Comparison of ENCODE assay signal across 10 cellular contexts in the genomic region with DNA sequence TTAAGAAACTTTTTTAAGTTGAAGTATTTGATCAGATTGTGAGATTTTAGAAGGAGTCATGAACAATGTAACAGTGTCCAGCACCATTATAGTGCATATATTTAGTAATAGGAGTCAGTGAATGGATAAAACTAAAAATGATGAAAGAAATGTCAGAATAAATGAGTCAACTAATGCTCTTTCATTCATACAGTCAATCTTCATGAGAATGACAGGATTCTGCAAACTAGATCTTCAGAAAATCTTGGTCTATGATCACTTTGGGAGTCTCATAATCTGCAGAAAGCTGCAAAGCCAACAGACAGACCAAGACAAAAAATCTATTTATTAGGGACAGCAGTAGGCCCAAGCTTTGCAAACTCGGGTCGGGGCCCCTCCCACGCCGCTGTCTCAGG. TPM values are rescaled to one million over a fixed set of nuclear protein-coding genes. Genes with fewer than 3 reads are reported as not detected.
DNase-seq lines count a peak whose midpoint lies in the region; ATAC-seq and TF ChIP-seq lines count a peak whose summit lies in the region.
"Had no signal": no experiment of that assay in that cellular context is flagged by ENCODE, and none has a peak within 500 bp of the region (broad histone marks: within the 10 kb centered on the region; RNA-seq: fewer than 3 reads in every experiment).

No MANE protein-coding gene starts in this region.

- no peak overlapping the region for H3K4ac ChIP-seq in mesendoderm (ENCODE audit: low read depth, low read length)

- H3K4me3 Mint-ChIP-seq in activated naive CD4-positive, alpha-beta T cell treated with anti-CD3 and anti-CD28 coated beads, Interleukin-2, amount 10 ng/mL, durations not matched to agents 7 days and 5 days = peak overlapping the region; percentile 82

- H3K4me1 ChIP-seq in mammary epithelial cell (ENCODE audit: insufficient read depth, low read length) (peaks cover 9% of the 10 kb centered on the region), mesendoderm (ENCODE audit: control insufficient read depth, low read depth, low read length) (no peaks in the 10 kb centered on the region), tibial nerve (peaks cover 0 to 12% (median 0%) of the 10 kb centered on the region in 4 donors)

- H3K4me1 Mint-ChIP-seq in activated naive CD4-positive, alpha-beta T cell treated with anti-CD3 and anti-CD28 coated beads, Interleukin-2, amount 10 ng/mL, durations not matched to agents 7 days and 5 days = peaks cover 14% of the 10 kb centered on the region

- in situ Hi-C loops in mammary epithelial cell (cut with MboI; ENCODE audit: low sequenced_read_pairs in 2 of 2) = no loop called here

- TF ChIP-seq POLR2A in tibial nerve (IDR thresholded peaks at IDR 0.05) = no peak

- H3K4me3 ChIP-seq in mammary epithelial cell (replicated peaks in 1 of 3; ENCODE audit: insufficient read depth in 1 of 3, low read depth in 2 of 3, low read length in 3 of 3) (peak overlapping the region in 2 of 3 experiments; percentile 44 to 68), mesendoderm (ENCODE audit: low read length) (no peak overlapping the region), tibial nerve (peak overlapping the region; percentile 72 to 86 (median 73))

- peak overlapping the region; percentile 99 for H2AFZ ChIP-seq in mammary epithelial cell (ENCODE audit: low read depth, low read length)

- no peak overlapping the region for H3K27ac ChIP-seq in mammary epithelial cell (ENCODE audit: insufficient read depth, low read depth, low read length)
- no peak overlapping the region for H3K27ac ChIP-seq in mesendoderm (ENCODE audit: low read depth, low read length)
- H3K27ac ChIP-seq in tibial nerve = peak overlapping the region; percentile 91 to 96 (median 93)

- no CpG with 5 or more reads among the region's 4 CpGs for WGBS in mammary epithelial cell (ENCODE audit: low coverage, missing lambda C conversion rate)
- no CpG with 5 or more reads among the region's 4 CpGs for WGBS in mesendoderm (ENCODE audit: extremely low coverage, insufficient coverage, low lambda C conversion rate)
- WGBS in tibial nerve, 2 donors = 5 to 14% methylated on average over 4 of the region's 4 CpGs

- peak overlapping the region; percentile 85 for H3K27ac Mint-ChIP-seq in activated naive CD4-positive, alpha-beta T cell treated with anti-CD3 and anti-CD28 coated beads, Interleukin-2, amount 10 ng/mL, durations not matched to agents 7 days and 5 days

- H3K27me3 Mint-ChIP-seq in activated naive CD4-positive, alpha-beta T cell treated with anti-CD3 and anti-CD28 coated beads, Interleukin-2, amount 10 ng/mL, durations not matched to agents 7 days and 5 days = peaks cover 20% of the 10 kb centered on the region

- H3K56ac ChIP-seq in mesendoderm (ENCODE audit: low read length) = no peak overlapping the region

- dilution Hi-C loops in mammary epithelial cell (cut with HindIII; ENCODE audit: low sequenced_read_pairs) = no loop called here

- H3K9me3 Mint-ChIP-seq in activated naive CD4-positive, alpha-beta T cell treated with anti-CD3 and anti-CD28 coated beads, Interleukin-2, amount 10 ng/mL, durations not matched to agents 7 days and 5 days = no peaks in the 10 kb centered on the region

- H4K20me1 ChIP-seq in mammary epithelial cell (ENCODE audit: insufficient read depth, low read length) = no peaks in the 10 kb centered on the region

- no peak overlapping the region for H2AK5ac ChIP-seq in mesendoderm (ENCODE audit: low read length)

- H3K79me2 ChIP-seq in mammary epithelial cell (ENCODE audit: insufficient read depth, low read length) = no peaks in the 10 kb centered on the region
- no peaks in the 10 kb centered on the region for H3K79me2 ChIP-seq in mesendoderm (ENCODE audit: control insufficient read depth, insufficient read depth, low read length)

- H3K27me3 ChIP-seq in mammary epithelial cell (ENCODE audit: insufficient read depth, low read length) (no peaks in the 10 kb centered on the region), mesendoderm (ENCODE audit: insufficient read depth, low read length, poor library complexity) (no peaks in the 10 kb centered on the region), tibial nerve (no peaks in the 10 kb centered on the region)

- TF ChIP-seq EP300 in tibial nerve (IDR thresholded peaks at IDR 0.05) = no peak

- CTCF ChIA-PET in activated naive CD4-positive, alpha-beta T cell treated with anti-CD3 and anti-CD28 coated beads, Interleukin-2, amount 10 ng/mL, durations not matched to agents 7 days and 5 days (lab: Charles Lee) = interaction anchor here (0.8 to 1.8 kb wide), 10 partner anchors 10 to 722 kb away, joined by 3 to 6 read pairs (median 4); a partner anchor contains a TSS
- CTCF ChIA-PET in mammary epithelial cell (lab: Charles Lee; ENCODE audit: low non-redundant PET) = interaction anchor here (0.5 kb wide), 1 partner anchor 34 kb away, joined by 3 read pairs; no protein-coding TSS in a partner anchor

- DNase-seq in activated naive CD4-positive, alpha-beta T cell treated with anti-CD3 and anti-CD28 coated beads, Interleukin-2, amount 10 ng/mL, durations not matched to agents 7 days and 5 days = no peak
- DNase-seq in activated naive CD4-positive, alpha-beta T cell (lab: John Stamatoyannopoulos, UW) = no peak
- DNase-seq in mammary epithelial cell = no peak
- DNase-seq in mesendoderm = no peak
- no peak for DNase-seq in tibial nerve (ENCODE audit: low spot score in 2 of 2)
- no peak for DNase-seq in DMS 273 (lab: John Stamatoyannopoulos, UW; ENCODE audit: unreplicated experiment)
- DNase-seq in activated CD4-positive, alpha-beta T cell treated with anti-CD3 and anti-CD28 coated beads for 4 hours = no peak
- DNase-seq: COR-L47 had no signal

- H2BK5ac ChIP-seq in mesendoderm (ENCODE audit: low read length) = no peak overlapping the region

- H3K36me3 ChIP-seq in mammary epithelial cell (ENCODE audit: insufficient read depth, low read length) (no peaks in the 10 kb centered on the region), mesendoderm (ENCODE audit: control insufficient read depth, insufficient read depth, low read length) (no peaks in the 10 kb centered on the region), tibial nerve (no peaks in the 10 kb centered on the region)

- no peak for TF ChIP-seq CTCF in mammary epithelial cell (conservative IDR thresholded peaks at IDR 0.05 in 1 of 2, IDR thresholded peaks at IDR 0.05 in 1 of 2; ENCODE audit: extremely low read depth in 1 of 2, insufficient read depth in 1 of 2, low read depth in 1 of 2, low read length in 2 of 2)
- TF ChIP-seq CTCF in tibial nerve (IDR thresholded peaks at IDR 0.05) = no peak

- intact Hi-C loops in mammary epithelial cell (cut with micrococcal nuclease) = loop anchor here (5.0 kb wide), 2 partner anchors 100 to 230 kb away; no protein-coding TSS in a partner anchor

- ATAC-seq in HG03025 (IDR thresholded peaks at IDR 0.05; ENCODE audit: low FRiP score, unreplicated experiment) = no peak

- no peaks in the 10 kb centered on the region for H3K79me1 ChIP-seq in mesendoderm (ENCODE audit: low read length)

- no peak overlapping the region for H4K5ac ChIP-seq in mesendoderm (ENCODE audit: low read length)

- H2BK15ac ChIP-seq in mesendoderm (replicated peaks; ENCODE audit: low read depth) = peak overlapping the region; percentile 86

- no TSS peak for BruUV-seq in mammary epithelial cell (replicated peaks; lab: Mats Ljungman, UMichigan)

- peak overlapping the region; percentile 66 for H2BK120ac ChIP-seq in mesendoderm (ENCODE audit: low read depth, low read length)

- peak overlapping the region; percentile 57 for H4K8ac ChIP-seq in mesendoderm (ENCODE audit: low read depth, low read length)

- peak overlapping the region; percentile 88 for H3K18ac ChIP-seq in mesendoderm (ENCODE audit: low read length)

- H3K4me2 ChIP-seq in mammary epithelial cell (ENCODE audit: insufficient read depth, low read depth, low read length) = peak overlapping the region; percentile 90
- H3K4me2 ChIP-seq in mesendoderm (ENCODE audit: low read length) = peak overlapping the region; percentile 17

- no peaks in the 10 kb centered on the region for H3K36me3 Mint-ChIP-seq in activated naive CD4-positive, alpha-beta T cell treated with anti-CD3 and anti-CD28 coated beads, Interleukin-2, amount 10 ng/mL, durations not matched to agents 7 days and 5 days

- H3K23ac ChIP-seq in mesendoderm (ENCODE audit: low read length) = no peak overlapping the region

- H3K9me3 ChIP-seq in mammary epithelial cell (replicated peaks; ENCODE audit: insufficient read depth, low read length) = no peaks in the 10 kb centered on the region
- H3K9me3 ChIP-seq in tibial nerve = no peaks in the 10 kb centered on the region

- H3K9ac ChIP-seq in mammary epithelial cell (ENCODE audit: insufficient read depth, low read length) (no peak overlapping the region), mesendoderm (ENCODE audit: low read length) (no peak overlapping the region)

RNA-seq across cellular contexts. Expression of a gene that starts 0.7 kb away (rescaled TPM):
- total RNA-seq in mammary epithelial cell (10 to 100 TPM in 1 of 2 donors, 1 to 10 TPM in 1; 3.3 to 13.0 TPM), tibial nerve (10 to 100 TPM in 3 of 4 donors, 1 to 10 TPM in 1; 7.8 to 37.2 (median 26.2) TPM)
- 6.9 TPM for polyA plus RNA-seq in mammary epithelial cell
- not detected for polyA minus RNA-seq in mammary epithelial cell
- 6.7 TPM for polyA plus RNA-seq in mesendoderm (2013, experiment 1 of 2)
- 6.6 TPM for polyA plus RNA-seq in mesendoderm (2013, experiment 2 of 2)

RNA-seq across cellular contexts. Expression of a gene that starts 4.2 kb away (rescaled TPM):
- total RNA-seq in mammary epithelial cell (under 1 TPM in 1 of 2 donors, not detected in 1; 0.17 TPM), tibial nerve (under 1 TPM in 3 of 4 donors, not detected in 1; under 0.01 to 0.87 (median 0.42) TPM)
- polyA plus RNA-seq in mammary epithelial cell = not detected
- polyA minus RNA-seq in mammary epithelial cell = not detected
- polyA plus RNA-seq in mesendoderm (2013, experiment 1 of 2) = 0.04 TPM
- polyA plus RNA-seq in mesendoderm (2013, experiment 2 of 2) = 0.10 TPM
- total RNA-seq: T-helper 1 cell treated with Interleukin-12 subunit alpha and Interleukin-12 subunit beta and Interleukin-4 antibody, amounts not matched to agents 30 ng/mL and 1 ng/mL, for 36 hours had no signal

Comparison
In these comparisons a context has a peak if more than half of its experiments do, and no peak if none do; other contexts are left out.
1. H3K27ac ChIP-seq: peak in tibial nerve (4 of 4); none in mammary epithelial cell (single experiment) and mesendoderm (single experiment).